Comparison of ENCODE assay signal across 16 cellular contexts in genomic region chr11:76201672-76202412, GRCh38. TPM values are rescaled to one million over a fixed set of nuclear protein-coding genes. Genes with fewer than 3 reads are reported as not detected.
DNase-seq lines count a peak whose midpoint lies in the region; ATAC-seq, FAIRE-seq and TF ChIP-seq lines count a peak whose summit lies in the region.
"Had no signal": no experiment of that assay in that cellular context is flagged by ENCODE, and none has a peak within 500 bp of the region (broad histone marks: within the 10 kb centered on the region; RNA-seq: fewer than 3 reads in every experiment).

No MANE protein-coding gene starts in this region.

- SMC1A ChIA-PET in GM12878 (lab: Charles Lee; ENCODE audit: uncharacterized antibody, unreplicated experiment) = no interaction called here

- TF ChIP-seq POLR2A in GM12878 (IDR thresholded peaks at IDR 0.05; ENCODE audit: low read depth, low read length) = no peak

- H2BK15ac ChIP-seq in neuronal stem cell (ENCODE audit: low read length) = peak overlapping the region; percentile 30

- CTCF ChIA-PET in GM12878 (lab: Yijun Ruan, JAX) = interaction anchor here (0.9 to 1.3 kb wide), 2 partner anchors 50 to 117 kb away, joined by 3 read pairs; no protein-coding TSS in a partner anchor
- CTCF ChIA-PET in SK-N-SH (lab: Yijun Ruan, JAX) = interaction anchor here (0.7 to 1.8 kb wide), 5 partner anchors 9 to 479 kb away, joined by 3 to 6 read pairs (median 3); no protein-coding TSS in a partner anchor

- 38% methylated on average over 11 of the region's 11 CpGs for WGBS in GM12878 (ENCODE audit: insufficient coverage, insufficient replicate concordance, low lambda C conversion rate, missing lambda C conversion rate)
- no CpG with 5 or more reads among the region's 11 CpGs for WGBS in neuronal stem cell (ENCODE audit: extremely low coverage in 2 of 2, insufficient read length in 2 of 2, insufficient replicate concordance in 1 of 2), 2 donors
- WGBS in SK-N-SH (ENCODE audit: low lambda C conversion rate) = 97% methylated on average over 5 of the region's 11 CpGs

- FAIRE-seq in GM12878 (lab: Jason Lieb, UNC) = no peak
- FAIRE-seq: A549, GM12891 had no signal

- H3K27me3 Mint-ChIP-seq in activated T-cell treated with anti-CD3 and anti-CD28 coated beads, Interleukin-2, amount 50 U/mL, for 4 hours (ENCODE audit: low read depth) = peaks cover 28% of the 10 kb centered on the region
- peaks cover 29% of the 10 kb centered on the region for H3K27me3 Mint-ChIP-seq in T-helper 2 cell treated with Interferon-gamma antibody and Interleukin-4, amounts not matched to agents 5 μg/mL and 100 μg/mL, for 36 hours (ENCODE audit: low read depth)

- no peak overlapping the region for H3K4ac ChIP-seq in neuronal stem cell (ENCODE audit: low read length)

- H3K27me3 ChIP-seq in BLaER1 treated with 17β-estradiol and CSF1 and Interleukin-3, amounts not matched to agents 10 nM and 100 nM = peaks cover 31 to 39% (median 37%) of the 10 kb centered on the region in 11 experiments
- H3K27me3 ChIP-seq in GM12878 (replicated peaks in 1 of 2; ENCODE audit: control insufficient read depth in 2 of 2, insufficient read depth in 2 of 2, low read length in 1 of 2) (peaks cover 11 to 23% of the 10 kb centered on the region in 2 experiments), neuronal stem cell (ENCODE audit: control insufficient read depth in 3 of 3, insufficient read depth in 3 of 3, low read depth in 1 of 3, low read length in 3 of 3) (peaks cover 12 to 74% (median 33%) of the 10 kb centered on the region in 3 experiments), SK-N-SH (ENCODE audit: insufficient read depth) (peaks cover 10% of the 10 kb centered on the region)

- H2BK120ac ChIP-seq in neuronal stem cell (ENCODE audit: low read depth, low read length) = no peak overlapping the region

- no peak overlapping the region for H4K8ac ChIP-seq in neuronal stem cell (ENCODE audit: low read depth, low read length)

- H3K79me2 ChIP-seq in GM12878 (ENCODE audit: control insufficient read depth, insufficient read depth, low read length) = no peaks in the 10 kb centered on the region
- H3K79me2 ChIP-seq in SK-N-SH (ENCODE audit: insufficient read depth) = no peaks in the 10 kb centered on the region

- H3K4me2 ChIP-seq in BLaER1 treated with 17β-estradiol and CSF1 and Interleukin-3, amounts not matched to agents 10 nM and 100 nM = peak overlapping the region in 6 of 11 experiments; percentile 20 to 56 (median 42); a peak in 8 of 22 replicates
- no peak overlapping the region for H3K4me2 ChIP-seq in GM12878 (ENCODE audit: control insufficient read depth, insufficient read depth)
- H3K4me2 ChIP-seq in neuronal stem cell (ENCODE audit: insufficient read depth, low read length, poor library complexity, severe bottlenecking) = no peak overlapping the region
- H3K4me2 ChIP-seq in SK-N-SH = no peak overlapping the region
- H3K4me2 ChIP-seq: A549, GM23338 had no signal

- no peak overlapping the region for H3K4me3 ChIP-seq in BLaER1 treated with 17β-estradiol and CSF1 and Interleukin-3, amounts not matched to agents 10 nM and 100 nM
- no peak overlapping the region for H3K4me3 ChIP-seq in GM12878
- H3K4me3 ChIP-seq in neuronal stem cell (ENCODE audit: low read length in 2 of 2) = no peak overlapping the region
- no peak overlapping the region for H3K4me3 ChIP-seq in SK-N-SH (ENCODE audit: low read depth in 2 of 2, low read length in 1 of 2)
- H3K4me3 ChIP-seq: A549, GM23338 had no signal

- no peaks in the 10 kb centered on the region for H3F3A ChIP-seq in SK-N-SH (replicated peaks; ENCODE audit: insufficient read depth)

- H3K9me3 Mint-ChIP-seq in activated T-cell treated with anti-CD3 and anti-CD28 coated beads, Interleukin-2, amount 50 U/mL, for 4 hours = no peaks in the 10 kb centered on the region
- no peaks in the 10 kb centered on the region for H3K9me3 Mint-ChIP-seq in T-helper 2 cell treated with Interferon-gamma antibody and Interleukin-4, amounts not matched to agents 5 μg/mL and 100 μg/mL, for 36 hours
- H3K9me3 Mint-ChIP-seq: CD4-positive, CD25-positive, alpha-beta regulatory T cell; GM23338 had no signal

- peaks cover 9 to 23% (median 18%) of the 10 kb centered on the region in 10 experiments for H3K4me1 ChIP-seq in BLaER1 treated with 17β-estradiol and CSF1 and Interleukin-3, amounts not matched to agents 10 nM and 100 nM
- H3K4me1 ChIP-seq in GM12878 (ENCODE audit: control insufficient read depth, insufficient read depth, low read length) = peaks cover 2% of the 10 kb centered on the region; the same call in 1 of the 2 replicates
- H3K4me1 ChIP-seq in neuronal stem cell (ENCODE audit: control insufficient read depth in 2 of 2, insufficient read depth in 1 of 2, low read depth in 1 of 2, low read length in 2 of 2) = peaks cover 5 to 6% of the 10 kb centered on the region in 2 donors
- peaks cover 0 to 7% of the 10 kb centered on the region in 2 experiments; a peak in 1 of 4 replicates for H3K4me1 ChIP-seq in SK-N-SH (ENCODE audit: control insufficient read depth in 1 of 2, insufficient read depth in 2 of 2, low read depth in 1 of 2, low read length in 1 of 2)
- H3K4me1 ChIP-seq: BE2C had no signal

- no peak overlapping the region for H3K9ac ChIP-seq in BLaER1 treated with 17β-estradiol and CSF1 and Interleukin-3, amounts not matched to agents 10 nM and 100 nM
- H3K9ac ChIP-seq in GM12878 (ENCODE audit: control insufficient read depth, insufficient read depth, low read length) = no peak overlapping the region
- H3K9ac ChIP-seq in neuronal stem cell (ENCODE audit: low read depth, low read length, poor library complexity) = no peak overlapping the region
- no peak overlapping the region for H3K9ac ChIP-seq in SK-N-SH

- H2BK12ac ChIP-seq in neuronal stem cell (ENCODE audit: low read length) = no peak overlapping the region

- no peak overlapping the region for H2BK5ac ChIP-seq in neuronal stem cell (ENCODE audit: low read length)

- ATAC-seq in GM12878 = peak; percentile 21; the same call in 2 of the 3 replicates
- no peak for ATAC-seq in activated T-cell treated with anti-CD3 and anti-CD28 coated beads, Interleukin-2, amount 50 U/mL, for 4 hours
- ATAC-seq: A549, GM23338 had no signal

- H4K20me1 ChIP-seq in BLaER1 treated with 17β-estradiol and CSF1 and Interleukin-3, amounts not matched to agents 10 nM and 100 nM = peaks cover 0 to 50% (median 18%) of the 10 kb centered on the region in 11 experiments; a peak in 16 of 22 replicates
- H4K20me1 ChIP-seq in GM12878 (ENCODE audit: control insufficient read depth, insufficient read depth) (peaks cover 2% of the 10 kb centered on the region; the same call in 1 of the 2 replicates), SK-N-SH (ENCODE audit: insufficient read depth) (no peaks in the 10 kb centered on the region)

- TF ChIP-seq CTCF in GM12878 (IDR thresholded peaks at IDR 0.05 in 2 of 3, conservative IDR thresholded peaks at IDR 0.05 in 1 of 3; ENCODE audit: control insufficient read depth in 2 of 3, extremely low read depth in 1 of 3, insufficient read depth in 1 of 3, low read depth in 3 of 3, low read length in 3 of 3) (no peak), SK-N-SH (IDR thresholded peaks at IDR 0.05) (no peak)

- no peaks in the 10 kb centered on the region for H3K36me3 Mint-ChIP-seq in activated T-cell treated with anti-CD3 and anti-CD28 coated beads, Interleukin-2, amount 50 U/mL, for 4 hours (ENCODE audit: insufficient read depth)
- H3K36me3 Mint-ChIP-seq in T-helper 2 cell treated with Interferon-gamma antibody and Interleukin-4, amounts not matched to agents 5 μg/mL and 100 μg/mL, for 36 hours (ENCODE audit: low read depth) = no peaks in the 10 kb centered on the region
- H3K36me3 Mint-ChIP-seq: CD4-positive, CD25-positive, alpha-beta regulatory T cell had no signal

- RAD21 ChIA-PET in GM12878 (lab: Charles Lee; ENCODE audit: unreplicated experiment) = interaction anchor here (1.1 kb wide), 1 partner anchor 305 kb away, joined by 6 read pairs; no protein-coding TSS in a partner anchor

- peaks cover 9% of the 10 kb centered on the region for H3K4me1 Mint-ChIP-seq in activated T-cell treated with anti-CD3 and anti-CD28 coated beads, Interleukin-2, amount 50 U/mL, for 4 hours (ENCODE audit: low read depth)
- peaks cover 3% of the 10 kb centered on the region for H3K4me1 Mint-ChIP-seq in T-helper 2 cell treated with Interferon-gamma antibody and Interleukin-4, amounts not matched to agents 5 μg/mL and 100 μg/mL, for 36 hours (ENCODE audit: low read depth)

- peak overlapping the region; percentile 91 for H2AK5ac ChIP-seq in neuronal stem cell (ENCODE audit: low read depth, low read length)

- H3K18ac ChIP-seq in neuronal stem cell (ENCODE audit: low read length) = peak overlapping the region; percentile 51

- H3K4me3 Mint-ChIP-seq in activated T-cell treated with anti-CD3 and anti-CD28 coated beads, Interleukin-2, amount 50 U/mL, for 4 hours = no peak overlapping the region
- no peak overlapping the region for H3K4me3 Mint-ChIP-seq in T-helper 2 cell treated with Interferon-gamma antibody and Interleukin-4, amounts not matched to agents 5 μg/mL and 100 μg/mL, for 36 hours
- H3K4me3 Mint-ChIP-seq: CD4-positive, CD25-positive, alpha-beta regulatory T cell; GM23338 had no signal

- BruUV-seq in GM12878 (replicated peaks; lab: Mats Ljungman, UMichigan) = no TSS peak

- no peak overlapping the region for H4K91ac ChIP-seq in neuronal stem cell (ENCODE audit: low read depth, low read length, poor library complexity)

- TF ChIP-seq EP300 in GM12878 (IDR thresholded peaks at IDR 0.05; ENCODE audit: borderline replicate concordance in 1 of 2, control insufficient read depth in 1 of 2, low read depth in 2 of 2, low read length in 2 of 2) (no peak), SK-N-SH (IDR thresholded peaks at IDR 0.05; ENCODE audit: borderline replicate concordance in 1 of 2, low read depth in 1 of 2, low read length in 1 of 2) (no peak)

- intact Hi-C loops in GM12878 (cut with micrococcal nuclease; ENCODE audit: unreplicated experiment) = loop anchor here (10.0 kb wide), 1 partner anchor 313 kb away; no protein-coding TSS in a partner anchor

- no peaks in the 10 kb centered on the region for H3K79me1 ChIP-seq in neuronal stem cell (ENCODE audit: low read depth, low read length)

- H3K27ac ChIP-seq in BLaER1 treated with 17β-estradiol and CSF1 and Interleukin-3, amounts not matched to agents 10 nM and 100 nM = no peak overlapping the region
- no peak overlapping the region for H3K27ac ChIP-seq in GM12878 (ENCODE audit: control insufficient read depth, insufficient read depth)
- H3K27ac ChIP-seq in neuronal stem cell (replicated peaks; ENCODE audit: low read length) = no peak overlapping the region
- no peak overlapping the region for H3K27ac ChIP-seq in SK-N-SH (ENCODE audit: low read depth in 2 of 2, low read length in 1 of 2)
- H3K27ac ChIP-seq: A549 had no signal

- DNase-seq in ELF-1 (ENCODE audit: low read depth, low spot score) = peak; percentile 62
- DNase-seq in GM12878 (ENCODE audit: low read depth, low spot score) = no peak
- DNase-seq in neuronal stem cell (ENCODE audit: low spot score) = no peak
- no peak for DNase-seq in activated T-cell treated with anti-CD3 and anti-CD28 coated beads, Interleukin-2, amount 50 U/mL, for 4 hours
- DNase-seq in SK-N-SH = no peak
- no peak for DNase-seq in T-helper 2 cell treated with Interferon-gamma antibody and Interleukin-4, amounts not matched to agents 5 μg/mL and 100 μg/mL, for 36 hours (ENCODE audit: low spot score)
- no peak for DNase-seq in HK-2 (ENCODE audit: unreplicated experiment)
- DNase-seq: BE2C; CD4-positive, CD25-positive, alpha-beta regulatory T cell; DMS 273 treated with DMSO at 0.1 percent for 48 hours; H7 had no signal

- H3K9me3 ChIP-seq in BLaER1 treated with 17β-estradiol and CSF1 and Interleukin-3, amounts not matched to agents 10 nM and 100 nM (replicated peaks in 1 of 11) = no peaks in the 10 kb centered on the region
- H3K9me3 ChIP-seq in GM12878 (replicated peaks; ENCODE audit: control insufficient read depth, insufficient read depth, low read length) (no peaks in the 10 kb centered on the region), neuronal stem cell (replicated peaks in 1 of 2; ENCODE audit: control insufficient read depth in 2 of 2, insufficient read depth in 1 of 2, low read depth in 1 of 2, low read length in 2 of 2) (no peaks in the 10 kb centered on the region), SK-N-SH (no peaks in the 10 kb centered on the region)
- H3K9me3 ChIP-seq: A549, BE2C had no signal

- in situ Hi-C loops in GM12878 (cut with MboI) = loop anchor here (5.0 kb wide), 1 partner anchor 115 kb away; no protein-coding TSS in a partner anchor

- peak overlapping the region; percentile 25 for H3K23ac ChIP-seq in neuronal stem cell (ENCODE audit: low read depth, low read length, poor library complexity)

- no peak overlapping the region for H3K27ac Mint-ChIP-seq in T-helper 2 cell treated with Interferon-gamma antibody and Interleukin-4, amounts not matched to agents 5 μg/mL and 100 μg/mL, for 36 hours
- H3K27ac Mint-ChIP-seq: GM23338 had no signal

- no peaks in the 10 kb centered on the region for H3K36me3 ChIP-seq in BLaER1 treated with 17β-estradiol and CSF1 and Interleukin-3, amounts not matched to agents 10 nM and 100 nM
- no peaks in the 10 kb centered on the region for H3K36me3 ChIP-seq in GM12878 (ENCODE audit: control insufficient read depth in 2 of 2, insufficient read depth in 2 of 2, low read length in 1 of 2)
- H3K36me3 ChIP-seq in neuronal stem cell (replicated peaks in 1 of 2; ENCODE audit: control insufficient read depth in 2 of 2, insufficient read depth in 2 of 2, low read length in 2 of 2) = no peaks in the 10 kb centered on the region
- H3K36me3 ChIP-seq in SK-N-SH (replicated peaks in 1 of 2; ENCODE audit: control insufficient read depth in 1 of 2, insufficient read depth in 2 of 2, low read length in 1 of 2) = no peaks in the 10 kb centered on the region
- H3K36me3 ChIP-seq: BE2C had no signal

- peak overlapping the region; percentile 32 for H3K14ac ChIP-seq in neuronal stem cell (ENCODE audit: low read length)

- POLR2A ChIA-PET in GM12878 (lab: Charles Lee) (no interaction called here), SK-N-SH (lab: Yijun Ruan, JAX) (no interaction called here)

- H2AFZ ChIP-seq in GM12878 (ENCODE audit: control insufficient read depth, low read depth, low read length) (no peak overlapping the region), neuronal stem cell (ENCODE audit: low read length) (no peak overlapping the region), SK-N-SH (ENCODE audit: low read depth) (no peak overlapping the region)
- H2AFZ ChIP-seq: GM23338 had no signal

- TF ChIP-seq RAD21 in GM12878 (IDR thresholded peaks at IDR 0.05; ENCODE audit: insufficient read depth, low read depth, low read length) (no peak), SK-N-SH (IDR thresholded peaks at IDR 0.05; ENCODE audit: low read length) (no peak)

- no peaks in the 10 kb centered on the region for H3K9me2 ChIP-seq in SK-N-SH

RNA-seq across cellular contexts. Expression of gene WNT11, which starts 4.5 kb away (rescaled TPM):
- not detected in 2 replicates for total RNA-seq in GM12878 (2013; cell fraction: nucleolus; rRNA removed)
- not detected in 2 replicates for total RNA-seq in GM12878 (2014; rRNA removed)
- not detected in 2 replicates for total RNA-seq in GM12878 (2014; rRNA removed; fragmentation: Illumina TruSeq; extraction: Trizol)
- not detected in 2 replicates for total RNA-seq in GM12878 (2021)
- 0.17 TPM for polyA plus RNA-seq in GM12878 (2011; ENCODE audit: low read depth)
- polyA plus RNA-seq in GM12878 (2011; rRNA removed) = 0.05 TPM in 1 of 2 replicates, not detected in the other
- 0.03 TPM in 1 of 2 replicates, not detected in the other for polyA plus RNA-seq in GM12878 (2011; cell fraction: cytosol; rRNA removed)
- 0.15 TPM in 1 of 2 replicates, not detected in the other for polyA plus RNA-seq in GM12878 (2011; cell fraction: nucleus; rRNA removed)
- polyA plus RNA-seq in GM12878 (2012) = 0.27 TPM in 1 of 2 replicates, not detected in the other
- not detected in 2 replicates for polyA plus RNA-seq in GM12878 (2014; fragmentation: Illumina TruSeq; extraction: Trizol)
- polyA plus RNA-seq in GM12878 (2014; fragmentation: Nextera tagmentation; extraction: Ambion mirVana) = not detected
- polyA plus RNA-seq in GM12878 (2014; rRNA removed) = 0.53 TPM in 1 of 2 replicates, not detected in the other
- under 1 TPM in 1 of 2 experiments, not detected in 1; 0.19 TPM for polyA plus RNA-seq in GM12878 (2016; fragmentation: Nextera tagmentation; extraction: Ambion mirVana)
- polyA minus RNA-seq in GM12878 (2011; rRNA and poly(A)+ RNA removed) = not detected in 2 replicates
- not detected in 2 replicates for polyA minus RNA-seq in GM12878 (2011; cell fraction: cytosol; rRNA and poly(A)+ RNA removed)
- polyA minus RNA-seq in GM12878 (2011; cell fraction: nucleus; rRNA and poly(A)+ RNA removed) = not detected in 2 replicates
- polyA plus RNA-seq in neuronal stem cell (2013, experiment 1 of 2) = 0.15 TPM
- 0.12 TPM for polyA plus RNA-seq in neuronal stem cell (2013, experiment 2 of 2)
- under 1 TPM in 1 of 3 donors, not detected in 2; 0.26 TPM for total RNA-seq in activated T-cell treated with anti-CD3 and anti-CD28 coated beads, Interleukin-2, amount 50 U/mL, for 4 hours
- 0.43 and 0.70 TPM in 2 replicates for polyA plus RNA-seq in SK-N-SH (2012; rRNA removed)
- 0.21 and 0.33 TPM in 2 replicates for polyA plus RNA-seq in SK-N-SH (2012; cell fraction: cytosol; rRNA removed)
- 0.74 and 0.83 TPM in 2 replicates for polyA plus RNA-seq in SK-N-SH (2012; cell fraction: nucleus; rRNA removed)
- total RNA-seq: CD4-positive, CD25-positive, alpha-beta regulatory T cell had no signal
- polyA plus RNA-seq: AG04450 had no signal

Comparison
In these comparisons a context has a peak if more than half of its experiments do, and no peak if none do; other contexts are left out.
1. H3K4me2 ChIP-seq: peak in BLaER1 treated with 17β-estradiol and CSF1 and Interleukin-3, amounts not matched to agents 10 nM and 100 nM (6 of 11); none in GM12878 (single experiment), neuronal stem cell (single experiment) and SK-N-SH (single experiment).